Comparison of ENCODE assay signal across 10 cellular contexts in the genomic region with DNA sequence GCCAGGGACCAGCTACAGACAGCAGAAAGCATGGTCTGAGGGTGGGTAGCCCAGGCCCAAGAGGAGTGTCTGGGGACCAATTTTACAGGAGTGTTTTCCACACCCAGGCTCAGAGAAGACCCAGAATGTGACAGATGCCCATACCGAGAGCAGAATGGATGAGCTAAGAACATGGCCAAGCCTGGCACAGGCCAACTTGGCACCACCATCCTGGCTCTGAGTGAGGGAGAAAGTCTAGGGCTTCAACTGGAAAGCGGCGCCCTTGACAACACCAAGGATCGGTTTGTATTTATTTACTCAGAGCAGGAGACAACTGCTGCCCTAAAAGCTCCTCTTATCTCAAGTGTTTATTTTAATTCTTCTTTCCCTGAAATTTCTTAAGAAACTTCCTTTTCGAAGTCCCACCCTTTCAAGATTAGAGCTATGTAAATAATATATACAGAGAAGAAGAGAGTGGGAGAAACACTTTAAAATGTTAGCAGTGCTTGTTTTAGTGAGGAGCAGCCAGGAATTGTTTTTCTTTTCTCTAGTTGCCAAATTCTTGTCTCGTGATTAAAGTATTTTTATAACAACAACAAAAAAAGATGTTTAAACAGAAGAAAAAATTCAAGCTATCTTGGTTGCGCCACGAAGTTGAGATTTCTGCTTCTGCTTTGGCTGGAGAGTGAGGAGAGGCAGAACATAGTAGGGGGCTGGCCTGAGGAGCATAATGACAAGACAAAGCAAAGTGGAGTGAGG. TPM values are rescaled to one million over a fixed set of nuclear protein-coding genes. Genes with fewer than 3 reads are reported as not detected.
DNase-seq lines count a peak whose midpoint lies in the region; FAIRE-seq and TF ChIP-seq lines count a peak whose summit lies in the region.
"Had no signal": no experiment of that assay in that cellular context is flagged by ENCODE, and none has a peak within 500 bp of the region (broad histone marks: within the 10 kb centered on the region; RNA-seq: fewer than 3 reads in every experiment).

No MANE protein-coding gene starts in this region.

- no peak overlapping the region for H3K27ac Mint-ChIP-seq in activated naive CD8-positive, alpha-beta T cell treated with anti-CD3 and anti-CD28 coated beads for 36 hours
- H3K27ac Mint-ChIP-seq in activated naive CD4-positive, alpha-beta T cell treated with anti-CD3 and anti-CD28 coated beads, Interleukin-2, amount 10 ng/mL, durations not matched to agents 7 days and 5 days = no peak overlapping the region

- intact Hi-C loops in ascending aorta (cut with DNase I) (loop anchor here (1.0 kb wide), 1 partner anchor 15 kb away; no protein-coding TSS in a partner anchor), left ventricle myocardium inferior (cut with micrococcal nuclease) (no loop called here)

- no peaks in the 10 kb centered on the region for H3K79me2 ChIP-seq in smooth muscle cell (ENCODE audit: low read depth)

- peaks cover 72% of the 10 kb centered on the region for H3K27me3 Mint-ChIP-seq in activated naive CD8-positive, alpha-beta T cell treated with anti-CD3 and anti-CD28 coated beads for 36 hours
- H3K27me3 Mint-ChIP-seq in activated naive CD4-positive, alpha-beta T cell treated with anti-CD3 and anti-CD28 coated beads, Interleukin-2, amount 10 ng/mL, durations not matched to agents 7 days and 5 days = peaks cover 91% of the 10 kb centered on the region

- no peaks in the 10 kb centered on the region for H3K9me3 ChIP-seq in ascending aorta
- H3K9me3 ChIP-seq in left ventricle myocardium inferior (replicated peaks) = no peaks in the 10 kb centered on the region
- no peaks in the 10 kb centered on the region for H3K9me3 ChIP-seq in smooth muscle cell (replicated peaks; ENCODE audit: low read depth)

- CTCF ChIA-PET in activated naive CD4-positive, alpha-beta T cell treated with anti-CD3 and anti-CD28 coated beads, Interleukin-2, amount 10 ng/mL, durations not matched to agents 7 days and 5 days (lab: Charles Lee) = no interaction called here

- H3K27me3 ChIP-seq in ascending aorta (no peaks in the 10 kb centered on the region), left ventricle myocardium inferior (ENCODE audit: low read depth) (peaks cover 26% of the 10 kb centered on the region), smooth muscle cell (ENCODE audit: low read depth) (peaks cover 17% of the 10 kb centered on the region)

- no peaks in the 10 kb centered on the region for H3K9me3 Mint-ChIP-seq in activated naive CD8-positive, alpha-beta T cell treated with anti-CD3 and anti-CD28 coated beads for 36 hours
- no peaks in the 10 kb centered on the region for H3K9me3 Mint-ChIP-seq in activated naive CD4-positive, alpha-beta T cell treated with anti-CD3 and anti-CD28 coated beads, Interleukin-2, amount 10 ng/mL, durations not matched to agents 7 days and 5 days

- peaks cover 14% of the 10 kb centered on the region for H3F3A ChIP-seq in smooth muscle cell (ENCODE audit: low read depth)

- TF ChIP-seq POLR2A in erythroblast (IDR thresholded peaks at IDR 0.05; ENCODE audit: low read length) (no peak), GM12892 (IDR thresholded peaks at IDR 0.05; ENCODE audit: low read depth, low read length) (no peak)

- TF ChIP-seq CTCF in ascending aorta (IDR thresholded peaks at IDR 0.05) = no peak
- TF ChIP-seq CTCF in left ventricle myocardium inferior (IDR thresholded peaks at IDR 0.05; ENCODE audit: borderline replicate concordance) = no peak
- no peak for TF ChIP-seq CTCF in smooth muscle cell (IDR thresholded peaks at IDR 0.05; ENCODE audit: borderline replicate concordance, insufficient read depth, poor library complexity, severe bottlenecking)

- H2AFZ ChIP-seq in smooth muscle cell (ENCODE audit: low read depth) = no peak overlapping the region

- H3K4me3 ChIP-seq in ascending aorta (peak overlapping the region in 1 of 2 donors; percentile 26), left ventricle myocardium inferior (no peak overlapping the region), smooth muscle cell (no peak overlapping the region)

- H3K36me3 ChIP-seq in ascending aorta = peaks cover 0 to 23% of the 10 kb centered on the region in 2 donors
- peaks cover 53% of the 10 kb centered on the region for H3K36me3 ChIP-seq in left ventricle myocardium inferior
- H3K36me3 ChIP-seq in smooth muscle cell (ENCODE audit: low read depth) = no peaks in the 10 kb centered on the region

- FAIRE-seq in GM12892 (lab: Jason Lieb, UNC) = no peak

- peak overlapping the region; percentile 2 for H3K4me2 ChIP-seq in smooth muscle cell

- H3K9ac ChIP-seq in smooth muscle cell (ENCODE audit: low read depth) = no peak overlapping the region

- H3K36me3 Mint-ChIP-seq in activated naive CD8-positive, alpha-beta T cell treated with anti-CD3 and anti-CD28 coated beads for 36 hours = no peaks in the 10 kb centered on the region
- H3K36me3 Mint-ChIP-seq in activated naive CD4-positive, alpha-beta T cell treated with anti-CD3 and anti-CD28 coated beads, Interleukin-2, amount 10 ng/mL, durations not matched to agents 7 days and 5 days = no peaks in the 10 kb centered on the region

- peaks cover 5% of the 10 kb centered on the region for H4K20me1 ChIP-seq in smooth muscle cell (ENCODE audit: low read depth)

- H3K4me1 Mint-ChIP-seq in activated naive CD8-positive, alpha-beta T cell treated with anti-CD3 and anti-CD28 coated beads for 36 hours = peaks cover 1% of the 10 kb centered on the region
- H3K4me1 Mint-ChIP-seq in activated naive CD4-positive, alpha-beta T cell treated with anti-CD3 and anti-CD28 coated beads, Interleukin-2, amount 10 ng/mL, durations not matched to agents 7 days and 5 days = no peaks in the 10 kb centered on the region

- H3K4me3 Mint-ChIP-seq in activated naive CD8-positive, alpha-beta T cell treated with anti-CD3 and anti-CD28 coated beads for 36 hours = no peak overlapping the region
- H3K4me3 Mint-ChIP-seq in activated naive CD4-positive, alpha-beta T cell treated with anti-CD3 and anti-CD28 coated beads, Interleukin-2, amount 10 ng/mL, durations not matched to agents 7 days and 5 days = no peak overlapping the region

- peak overlapping the region; percentile 66 to 79 for H3K27ac ChIP-seq in ascending aorta
- H3K27ac ChIP-seq in left ventricle myocardium inferior (replicated peaks) = peak overlapping the region; percentile 67
- peak overlapping the region; percentile 28 for H3K27ac ChIP-seq in smooth muscle cell (ENCODE audit: low read depth)

- 31% methylated on average over 8 of the region's 8 CpGs for WGBS in smooth muscle cell (ENCODE audit: low lambda C conversion rate)

- H3K4me1 ChIP-seq in ascending aorta = peaks cover 8 to 28% of the 10 kb centered on the region in 2 donors
- H3K4me1 ChIP-seq in left ventricle myocardium inferior = peaks cover 66% of the 10 kb centered on the region
- H3K4me1 ChIP-seq in smooth muscle cell (ENCODE audit: low read depth) = no peaks in the 10 kb centered on the region

- peak; percentile 86 for DNase-seq in EH (ENCODE audit: low read depth)
- no peak for DNase-seq in ascending aorta (ENCODE audit: low spot score in 2 of 2)
- DNase-seq in left ventricle myocardium inferior = no peak
- DNase-seq in smooth muscle cell (lab: John Stamatoyannopoulos, UW; ENCODE audit: unreplicated experiment) = no peak
- no peak for DNase-seq in activated naive CD8-positive, alpha-beta T cell treated with anti-CD3 and anti-CD28 coated beads for 36 hours
- DNase-seq in activated naive CD4-positive, alpha-beta T cell treated with anti-CD3 and anti-CD28 coated beads, Interleukin-2, amount 10 ng/mL, durations not matched to agents 7 days and 5 days = no peak
- no peak for DNase-seq in erythroblast (lab: John Stamatoyannopoulos, UW)
- no peak for DNase-seq in GM12892 (ENCODE audit: insufficient read length)

RNA-seq across cellular contexts. Expression of a gene that starts 16.2 kb away (rescaled TPM):
- total RNA-seq in ascending aorta (493 TPM), left ventricle myocardium inferior (73.0 TPM), smooth muscle cell (1.1 and 1.8 TPM in 2 replicates)
- 1.1 and 4.3 TPM in 2 replicates for polyA plus RNA-seq in smooth muscle cell
- total RNA-seq in activated naive CD8-positive, alpha-beta T cell treated with anti-CD3 and anti-CD28 coated beads for 36 hours = 1 to 10 TPM in 1 of 2 experiments, under 1 TPM in 1; 0.43 to 1.2 TPM
- polyA plus RNA-seq in GM12892 (2012; ENCODE audit: missing spikeins) = 5.4 TPM

RNA-seq across cellular contexts. Expression of a gene that starts 35.1 kb away (rescaled TPM):
- total RNA-seq in ascending aorta (123 TPM), left ventricle myocardium inferior (29.1 TPM), smooth muscle cell (22.2 and 23.0 TPM in 2 replicates)
- polyA plus RNA-seq in smooth muscle cell = 22.5 and 39.8 TPM in 2 replicates
- 10 to 100 TPM; 50.4 to 53.5 TPM for total RNA-seq in activated naive CD8-positive, alpha-beta T cell treated with anti-CD3 and anti-CD28 coated beads for 36 hours
- 67.0 TPM for polyA plus RNA-seq in GM12892 (2012; ENCODE audit: missing spikeins)

RNA-seq across cellular contexts. Expression of a gene that starts 37.2 kb away (rescaled TPM):
- not detected for total RNA-seq in ascending aorta
- total RNA-seq in left ventricle myocardium inferior = 2.7 TPM
- total RNA-seq in smooth muscle cell = 5.3 and 6.5 TPM in 2 replicates
- 5.4 and 7.7 TPM in 2 replicates for polyA plus RNA-seq in smooth muscle cell
- total RNA-seq in activated naive CD8-positive, alpha-beta T cell treated with anti-CD3 and anti-CD28 coated beads for 36 hours = 1 to 10 TPM; 5.8 to 6.8 TPM
- 4.5 TPM for polyA plus RNA-seq in GM12892 (2012; ENCODE audit: missing spikeins)

RNA-seq across cellular contexts. Expression of a gene that starts 54.7 kb away (rescaled TPM):
- total RNA-seq in ascending aorta (14.0 TPM), left ventricle myocardium inferior (0.41 TPM), smooth muscle cell (0.58 TPM in 1 of 2 replicates, not detected in the other)
- polyA plus RNA-seq in smooth muscle cell = 0.38 TPM in 1 of 2 replicates, not detected in the other
- total RNA-seq in activated naive CD8-positive, alpha-beta T cell treated with anti-CD3 and anti-CD28 coated beads for 36 hours = under 1 TPM in 1 of 2 experiments, not detected in 1; 0.12 TPM
- not detected for polyA plus RNA-seq in GM12892 (2012; ENCODE audit: missing spikeins)
- total RNA-seq: dermis microvascular lymphatic vessel endothelial cell, kidney epithelial cell had no signal

RNA-seq across cellular contexts. Expression of a gene that starts 58.8 kb away (rescaled TPM):
- 1.4 TPM for total RNA-seq in ascending aorta
- 1.0 TPM for total RNA-seq in left ventricle myocardium inferior
- 0.94 TPM in 1 of 2 replicates, not detected in the other for total RNA-seq in smooth muscle cell
- polyA plus RNA-seq in smooth muscle cell = 1.4 and 3.3 TPM in 2 replicates
- 1 to 10 TPM; 1.4 to 1.5 TPM for total RNA-seq in activated naive CD8-positive, alpha-beta T cell treated with anti-CD3 and anti-CD28 coated beads for 36 hours
- not detected for polyA plus RNA-seq in GM12892 (2012; ENCODE audit: missing spikeins)
- total RNA-seq: kidney epithelial cell had no signal

Comparison
In these comparisons a context has a peak if more than half of its experiments do, and no peak if none do; other contexts are left out.
1. RNA of a gene that starts 16.2 kb away (total RNA-seq): 493 TPM in ascending aorta (single experiment) and 73.0 TPM in left ventricle myocardium inferior (single experiment); 0.43 to 1.2 TPM in activated naive CD8-positive, alpha-beta T cell treated with anti-CD3 and anti-CD28 coated beads for 36 hours and 1.1 to 1.8 TPM in smooth muscle cell; every median in the first group is over 10 times any median in the second.
2. Peak in every context shown above with its lines, with median percentiles within 50 percentile points of each other: H3K27ac ChIP-seq.